20 cellular contexts compared by ENCODE assay signal in the genomic region with DNA sequence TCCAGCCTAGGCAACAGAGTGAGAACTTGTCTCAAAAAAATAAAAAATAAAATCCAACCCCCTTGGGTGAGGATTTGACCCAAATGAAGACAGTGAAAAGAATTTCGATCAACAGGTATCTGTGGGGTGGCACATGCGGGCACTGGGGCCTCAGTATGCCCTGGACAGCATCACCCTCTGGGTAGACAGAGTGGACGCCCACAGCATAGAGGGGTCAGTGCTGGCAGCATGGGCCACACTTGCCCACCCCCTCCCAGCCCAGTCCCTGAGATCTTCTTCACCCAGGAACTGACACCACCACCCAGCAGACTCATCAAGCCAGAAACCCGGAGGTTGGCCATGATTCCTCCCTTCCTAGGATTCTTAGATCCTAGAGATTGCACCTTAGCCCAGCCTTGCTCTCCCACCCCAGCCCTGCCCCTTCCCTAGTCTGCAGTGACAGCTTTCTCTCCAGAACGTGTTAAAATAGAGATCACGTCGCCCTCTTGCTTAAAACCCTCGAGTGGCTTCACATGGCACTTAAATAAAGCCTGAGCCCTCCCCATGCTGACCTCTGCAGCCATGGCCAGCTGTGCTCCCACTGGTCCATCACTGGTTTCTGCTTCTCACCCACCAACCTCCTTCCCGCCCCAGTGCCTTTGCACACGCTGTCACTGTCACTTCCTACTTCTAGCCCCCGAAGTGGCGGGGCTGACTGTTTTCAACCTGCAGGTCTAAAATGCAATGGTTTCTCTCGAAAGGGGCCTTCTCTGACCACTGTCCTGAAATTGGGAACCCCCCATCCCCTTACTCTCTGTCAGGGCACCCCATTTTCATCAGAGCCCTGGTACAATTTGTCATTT. TPM values are rescaled to one million over a fixed set of nuclear protein-coding genes. Genes with fewer than 3 reads are reported as not detected.
DNase-seq lines count a peak whose midpoint lies in the region; ATAC-seq, FAIRE-seq and TF ChIP-seq lines count a peak whose summit lies in the region.
"Had no signal": no experiment of that assay in that cellular context is flagged by ENCODE, and none has a peak within 500 bp of the region (broad histone marks: within the 10 kb centered on the region; RNA-seq: fewer than 3 reads in every experiment).

No MANE protein-coding gene starts in this region.

- H2AK5ac ChIP-seq in IMR-90 (ENCODE audit: low read depth, low read length) = no peak overlapping the region

- no peaks in the 10 kb centered on the region for H3K9me3 ChIP-seq in IMR-90 (ENCODE audit: control insufficient read depth, insufficient read depth, low read length)
- H3K9me3 ChIP-seq in K562 (replicated peaks; ENCODE audit: control insufficient read depth, insufficient read depth, low read depth, low read length) = no peaks in the 10 kb centered on the region
- H3K9me3 ChIP-seq in parathyroid adenoma (ENCODE audit: control insufficient read depth, low read length) = no peaks in the 10 kb centered on the region
- H3K9me3 ChIP-seq: BLaER1 treated with 17β-estradiol and CSF1 and Interleukin-3, amounts not matched to agents 10 nM and 100 nM; SJSA1 had no signal

- H3K23ac ChIP-seq in IMR-90 (ENCODE audit: low read depth, low read length) = no peak overlapping the region

- DNase-seq in IMR-90 (no peak), K562 (ENCODE audit: extremely low read depth in 1 of 4, low spot score in 3 of 4) (peak in 2 of 4 experiments; percentile 41 to 44), type B pancreatic cell (ENCODE audit: extremely low spot score, unreplicated experiment) (no peak), GM20000 (ENCODE audit: low spot score) (no peak), NCI-H526 treated with DMSO at 0.1 percent for 48 hours (lab: John Stamatoyannopoulos, UW) (no peak), D341Med (ENCODE audit: low spot score) (no peak)
- DNase-seq: Calu3; CD8-positive, alpha-beta T cell; NCI-H1092 treated with DMSO at 0.1 percent for 48 hours; NCI-H146; NCI-H2081; NCI-H2171 treated with DMSO at 0.1 percent for 48 hours; NCI-H446; NCI-H82 had no signal

- no peak overlapping the region for H2BK5ac ChIP-seq in IMR-90 (ENCODE audit: low read depth, low read length, poor library complexity, severe bottlenecking)

- H3K27me3 ChIP-seq in IMR-90 (ENCODE audit: control insufficient read depth, insufficient read depth, low read length) (no peaks in the 10 kb centered on the region; the same call in 1 of the 2 replicates), K562 (ENCODE audit: control insufficient read depth in 2 of 2, insufficient read depth in 2 of 2, low read length in 2 of 2) (no peaks in the 10 kb centered on the region), parathyroid adenoma (ENCODE audit: control insufficient read depth, insufficient read depth, low read length) (no peaks in the 10 kb centered on the region)
- H3K27me3 ChIP-seq: BLaER1 treated with 17β-estradiol and CSF1 and Interleukin-3, amounts not matched to agents 10 nM and 100 nM; SJSA1 had no signal

- peak overlapping the region; percentile 73 for H3K27ac Mint-ChIP-seq in type B pancreatic cell
- H3K27ac Mint-ChIP-seq: CD8-positive, alpha-beta T cell had no signal

- no peak overlapping the region for H3K4me2 ChIP-seq in IMR-90 (ENCODE audit: low read depth, low read length)
- H3K4me2 ChIP-seq in K562 (ENCODE audit: insufficient read depth, low read length) = peak overlapping the region; percentile 72
- H3K4me2 ChIP-seq in parathyroid adenoma (ENCODE audit: low read length) = no peak overlapping the region
- H3K4me2 ChIP-seq: BLaER1 treated with 17β-estradiol and CSF1 and Interleukin-3, amounts not matched to agents 10 nM and 100 nM had no signal

- H3K9me1 ChIP-seq in IMR-90 (ENCODE audit: insufficient read depth, low read length) (no peaks in the 10 kb centered on the region; the same call in 1 of the 2 replicates), K562 (ENCODE audit: control insufficient read depth, insufficient read depth, low read length) (no peaks in the 10 kb centered on the region)

- H4K20me1 ChIP-seq in IMR-90 (ENCODE audit: insufficient read depth, low read length) (no peaks in the 10 kb centered on the region), K562 (replicated peaks; ENCODE audit: control insufficient read depth, insufficient read depth, low read length) (no peaks in the 10 kb centered on the region)
- H4K20me1 ChIP-seq: BLaER1 treated with 17β-estradiol and CSF1 and Interleukin-3, amounts not matched to agents 10 nM and 100 nM had no signal

- TF ChIP-seq RAD21 in IMR-90 (IDR thresholded peaks at IDR 0.05; ENCODE audit: low read length) (no peak), K562 (CRISPR knock-in tag; conservative IDR thresholded peaks at IDR 0.05 in 1 of 2, IDR thresholded peaks at IDR 0.05 in 1 of 2) (no peak)

- H3K4me1 ChIP-seq in IMR-90 (ENCODE audit: control insufficient read depth, insufficient read depth, low read length) (no peaks in the 10 kb centered on the region), K562 (replicated peaks in 1 of 2; ENCODE audit: control insufficient read depth in 2 of 2, insufficient read depth in 2 of 2, low read length in 2 of 2) (peaks cover 3 to 9% of the 10 kb centered on the region in 2 experiments; a peak in 3 of 5 replicates), parathyroid adenoma (peaks cover 3% of the 10 kb centered on the region)
- H3K4me1 ChIP-seq: SJSA1 had no signal

- H3K9me3 Mint-ChIP-seq in type B pancreatic cell = no peaks in the 10 kb centered on the region
- H3K9me3 Mint-ChIP-seq: CD8-positive, alpha-beta T cell; IgD-negative memory B cell had no signal

- no peak overlapping the region for H2BK120ac ChIP-seq in IMR-90 (ENCODE audit: low read depth, low read length)

- no peak for FAIRE-seq in K562 (lab: Jason Lieb, UNC)
- FAIRE-seq: GM12892 had no signal

- TF ChIP-seq EP300 in K562 (IDR thresholded peaks at IDR 0.05; ENCODE audit: low read length) = no peak

- TF ChIP-seq POLR2A in IMR-90 (IDR thresholded peaks at IDR 0.05; ENCODE audit: low read depth, low read length) (no peak), K562 (conservative IDR thresholded peaks at IDR 0.05) (no peak)

- H3K4ac ChIP-seq in IMR-90 (ENCODE audit: low read depth, low read length) = no peak overlapping the region

- no peak overlapping the region for H2AK9ac ChIP-seq in IMR-90 (replicated peaks; ENCODE audit: low read depth, low read length, poor library complexity)

- no peak overlapping the region for H4K91ac ChIP-seq in IMR-90 (ENCODE audit: insufficient read depth, low read depth, low read length)

- H3K4me1 Mint-ChIP-seq in type B pancreatic cell (ENCODE audit: unreplicated experiment) = no peaks in the 10 kb centered on the region

- H2AFZ ChIP-seq in IMR-90 (replicated peaks; ENCODE audit: low read length, poor library complexity) = peak overlapping the region; percentile 13
- H2AFZ ChIP-seq in K562 (ENCODE audit: low read depth, low read length) = peak overlapping the region; percentile 69
- H2AFZ ChIP-seq in parathyroid adenoma = peak overlapping the region; percentile 27

- peaks cover 32% of the 10 kb centered on the region for H3K27me3 Mint-ChIP-seq in type B pancreatic cell

- H3K4me3 ChIP-seq in IMR-90 (ENCODE audit: insufficient read depth, low read depth, low read length) (no peak overlapping the region), K562 (no peak overlapping the region), parathyroid adenoma (ENCODE audit: low read depth, low read length) (no peak overlapping the region)
- H3K4me3 ChIP-seq: BLaER1 treated with 17β-estradiol and CSF1 and Interleukin-3, amounts not matched to agents 10 nM and 100 nM; SJSA1 had no signal

- in situ Hi-C loops in IMR-90 (cut with MboI; ENCODE audit: low sequenced_read_pairs) = no loop called here
- in situ Hi-C loops in K562 (cut with MboI) = no loop called here

- H3K27ac ChIP-seq in IMR-90 (ENCODE audit: insufficient read depth, low read length) (no peak overlapping the region), K562 (ENCODE audit: extremely low read depth, low read depth, low read length) (no peak overlapping the region), parathyroid adenoma (no peak overlapping the region)
- H3K27ac ChIP-seq: BLaER1 treated with 17β-estradiol and CSF1 and Interleukin-3, amounts not matched to agents 10 nM and 100 nM; RWPE1; SJSA1 had no signal

- no TSS peak for BruUV-seq in IMR-90 (replicated peaks; lab: Mats Ljungman, UMichigan)
- BruUV-seq in K562 (replicated peaks; lab: Mats Ljungman, UMichigan) = no TSS peak

- WGBS in IMR-90 (ENCODE audit: extremely low coverage in 2 of 2, insufficient read length in 1 of 2), 2 experiments = 59% methylated on average over 11 of the region's 13 CpGs; no CpG with 5 or more reads in 1 of the 2 experiments
- WGBS in K562 (ENCODE audit: insufficient coverage, low coverage, missing lambda C conversion rate) = 13% methylated on average over 4 of the region's 13 CpGs

- TF ChIP-seq CTCF in IMR-90 (conservative IDR thresholded peaks at IDR 0.05; ENCODE audit: low read depth, low read length) = no peak
- no peak for TF ChIP-seq CTCF in K562 (IDR thresholded peaks at IDR 0.05 in 2 of 3, conservative IDR thresholded peaks at IDR 0.05 in 1 of 3; ENCODE audit: insufficient read depth in 2 of 3, low read depth in 1 of 3, low read length in 3 of 3)
- TF ChIP-seq CTCF in parathyroid adenoma (IDR thresholded peaks at IDR 0.05) = no peak
- TF ChIP-seq CTCF in type B pancreatic cell (conservative IDR thresholded peaks at IDR 0.05) = no peak
- no peak for TF ChIP-seq CTCF in GM20000 (IDR thresholded peaks at IDR 0.05; ENCODE audit: extremely low read depth, missing control alignments)

- H3K18ac ChIP-seq in IMR-90 (ENCODE audit: low read depth, low read length) = no peak overlapping the region

- no peaks in the 10 kb centered on the region for H3K36me3 ChIP-seq in IMR-90 (ENCODE audit: control insufficient read depth, insufficient read depth, low read length)
- H3K36me3 ChIP-seq in K562 (ENCODE audit: control insufficient read depth, insufficient read depth, low read length) = no peaks in the 10 kb centered on the region
- no peaks in the 10 kb centered on the region for H3K36me3 ChIP-seq in parathyroid adenoma (ENCODE audit: control insufficient read depth, insufficient read depth, low read length)
- H3K36me3 ChIP-seq: BLaER1 treated with 17β-estradiol and CSF1 and Interleukin-3, amounts not matched to agents 10 nM and 100 nM; SJSA1 had no signal

- intact Hi-C loops in IMR-90 (cut with micrococcal nuclease) (no loop called here), K562 (cut with micrococcal nuclease) (no loop called here)

- H2BK20ac ChIP-seq in IMR-90 (ENCODE audit: low read depth, low read length) = no peak overlapping the region

- H3K14ac ChIP-seq in IMR-90 (replicated peaks; ENCODE audit: low read depth, low read length) = no peak overlapping the region

- H2BK15ac ChIP-seq in IMR-90 (ENCODE audit: low read depth, low read length) = no peak overlapping the region

- H3K9ac ChIP-seq in IMR-90 (ENCODE audit: low read depth, low read length) = no peak overlapping the region
- H3K9ac ChIP-seq in K562 (ENCODE audit: insufficient read depth in 1 of 2, low read depth in 2 of 2, low read length in 2 of 2) = peak overlapping the region in 1 of 2 experiments; percentile 58; a peak in 1 of 4 replicates
- no peak overlapping the region for H3K9ac ChIP-seq in parathyroid adenoma
- H3K9ac ChIP-seq: BLaER1 treated with 17β-estradiol and CSF1 and Interleukin-3, amounts not matched to agents 10 nM and 100 nM had no signal

- H3K79me1 ChIP-seq in IMR-90 (ENCODE audit: low read depth in 1 of 2, low read length in 2 of 2) = no peaks in the 10 kb centered on the region

- no peak overlapping the region for H4K5ac ChIP-seq in IMR-90 (ENCODE audit: low read depth, low read length)

- dilution Hi-C loops in IMR-90 (cut with HindIII; ENCODE audit: low sequenced_read_pairs, unreplicated experiment) = no loop called here

- ATAC-seq in IMR-90 (ENCODE audit: low read depth) (no peak), K562 (no peak)
- ATAC-seq: CD8-positive, alpha-beta T cell had no signal

- POLR2A ChIA-PET in IMR-90 (lab: Charles Lee; ENCODE audit: unreplicated experiment) (no interaction called here), K562 (lab: Yijun Ruan, JAX) (interaction anchor here (1.7 kb wide), 1 partner anchor 9 kb away, joined by 5 read pairs; no protein-coding TSS in a partner anchor)

- H3K79me2 ChIP-seq in K562 (ENCODE audit: control insufficient read depth, insufficient read depth, low read length) = no peaks in the 10 kb centered on the region
- no peaks in the 10 kb centered on the region for H3K79me2 ChIP-seq in parathyroid adenoma

- no peak overlapping the region for H3K56ac ChIP-seq in IMR-90 (ENCODE audit: extremely low read depth, insufficient read depth, low read length)

- no peak overlapping the region for H4K8ac ChIP-seq in IMR-90 (ENCODE audit: low read depth in 2 of 2, low read length in 2 of 2)

- CTCF ChIA-PET in IMR-90 (lab: Yijun Ruan, JAX) = no interaction called here
- CTCF ChIA-PET in K562 (lab: Yijun Ruan, JAX; ENCODE audit: low intra/inter-chr PET ratio) = no interaction called here

- no peak overlapping the region for H3K4me3 Mint-ChIP-seq in type B pancreatic cell
- H3K4me3 Mint-ChIP-seq: CD8-positive, alpha-beta T cell; IgD-negative memory B cell had no signal

- H3K36me3 Mint-ChIP-seq in type B pancreatic cell = no peaks in the 10 kb centered on the region
- H3K36me3 Mint-ChIP-seq: CD8-positive, alpha-beta T cell had no signal

RNA-seq across cellular contexts. Expression of gene DYNC1H1, which starts 26.2 kb away (rescaled TPM):
- total RNA-seq in IMR-90 (2012; rRNA removed) (612 and 670 TPM in 2 replicates), K562 (2014; rRNA removed) (193 and 202 TPM in 2 replicates), K562 (2014; rRNA removed; fragmentation: Illumina TruSeq; extraction: Trizol) (126 and 128 TPM in 2 replicates), K562 (2015; rRNA removed; fragmentation: Illumina TruSeq; extraction: Trizol) (115 and 120 TPM in 2 replicates), K562 (2021) (320 and 335 TPM in 2 replicates), type B pancreatic cell (ENCODE audit: low replicate concordance) (413 and 489 TPM in 2 replicates)
- polyA plus RNA-seq in IMR-90 (2012; rRNA removed) (221 and 240 TPM in 2 replicates), K562 (2011; rRNA removed) (52.4 and 68.0 TPM in 2 replicates), K562 (2014; fragmentation: Illumina TruSeq; extraction: Trizol) (144 and 150 TPM in 2 replicates), K562 (2014; fragmentation: Nextera tagmentation; extraction: Ambion mirVana) (10 to 100 TPM; 31.9 to 35.9 TPM), K562 (2014; rRNA removed) (85.1 and 95.4 TPM in 2 replicates)
- 167 and 240 TPM in 2 replicates for polyA plus RNA-seq in IMR-90 (2012; cell fraction: cytosol; rRNA removed)
- polyA plus RNA-seq in IMR-90 (2012; cell fraction: nucleus; rRNA removed; ENCODE audit: low replicate concordance) = 278 and 585 TPM in 2 replicates
- 696 and 788 TPM in 2 replicates for total RNA-seq in K562 (2011; cell fraction: chromatin; rRNA removed; ENCODE audit: low replicate concordance)
- 257 and 323 TPM in 2 replicates for total RNA-seq in K562 (2011; cell fraction: nucleolus; rRNA removed)
- total RNA-seq in K562 (2011; cell fraction: nucleoplasm; rRNA removed) = 362 and 396 TPM in 2 replicates
- polyA plus RNA-seq in K562 (2011; cell fraction: cytosol; rRNA removed) = 95.8 and 115 TPM in 2 replicates
- polyA plus RNA-seq in K562 (2011; cell fraction: nucleus; rRNA removed) = 211 and 277 TPM in 2 replicates
- polyA plus RNA-seq in K562 (2012) = 149 and 168 TPM in 2 replicates
- 267 and 271 TPM in 2 replicates for polyA minus RNA-seq in K562 (2011; rRNA and poly(A)+ RNA removed)
- polyA minus RNA-seq in K562 (2011; cell fraction: cytosol; rRNA and poly(A)+ RNA removed) = 299 and 452 TPM in 2 replicates
- polyA minus RNA-seq in K562 (2011; cell fraction: nucleus; rRNA and poly(A)+ RNA removed) = 110 and 238 TPM in 2 replicates

Comparison
In these comparisons a context has a peak if more than half of its experiments do, and no peak if none do; other contexts are left out.
1. H2AFZ ChIP-seq: peak in every context shown above with its lines; median percentile 69 in K562; 27 in parathyroid adenoma; 13 in IMR-90.